22 cellular contexts compared by ENCODE assay signal in genomic region chr4:32094987-32095386, GRCh38.
DNase-seq lines count a peak whose midpoint lies in the region; ATAC-seq, FAIRE-seq and TF ChIP-seq lines count a peak whose summit lies in the region.
"Had no signal": no experiment of that assay in that cellular context is flagged by ENCODE, and none has a peak within 500 bp of the region (broad histone marks: within the 10 kb centered on the region; RNA-seq: fewer than 3 reads in every experiment).

No MANE protein-coding gene starts in this region.

- H3K36me3 Mint-ChIP-seq in mesothelial cell of epicardium, result no peaks in the 10 kb centered on the region
- H3K36me3 Mint-ChIP-seq: CD8-positive, alpha-beta T cell had no signal

- H3K9me1 ChIP-seq in K562 (ENCODE audit: control insufficient read depth, insufficient read depth, low read length), result no peaks in the 10 kb centered on the region

- no peaks in the 10 kb centered on the region for H3K4me1 ChIP-seq in HepG2 (ENCODE audit: insufficient read depth, low read length)
- H3K4me1 ChIP-seq in right lobe of liver, result no peaks in the 10 kb centered on the region
- H3K4me1 ChIP-seq in K562 (replicated peaks in 1 of 2; ENCODE audit: control insufficient read depth in 2 of 2, insufficient read depth in 2 of 2, low read length in 2 of 2), result no peaks in the 10 kb centered on the region
- no peaks in the 10 kb centered on the region for H3K4me1 ChIP-seq in kidney (ENCODE audit: control insufficient read depth in 1 of 2, insufficient read depth in 1 of 2, low read depth in 1 of 2, low read length in 2 of 2)
- H3K4me1 ChIP-seq: BLaER1 treated with 17β-estradiol and CSF1 and Interleukin-3, amounts not matched to agents 10 nM and 100 nM; Caco-2 had no signal

- POLR2A ChIA-PET in HepG2 (lab: Yijun Ruan, JAX), result no interaction called here
- POLR2A ChIA-PET in K562 (lab: Yijun Ruan, JAX), result no interaction called here

- in situ Hi-C loops in HepG2 (cut with HindIII; ENCODE audit: extremely low pct_ligation_motif_present, low pct_unique_long_range_greater_than_20kb), result no loop called here
- in situ Hi-C loops in K562 (cut with MboI), result no loop called here

- H4K20me1 ChIP-seq in HepG2 (ENCODE audit: insufficient read depth, low read length) (no peaks in the 10 kb centered on the region), K562 (replicated peaks; ENCODE audit: control insufficient read depth, insufficient read depth, low read length) (no peaks in the 10 kb centered on the region)
- H4K20me1 ChIP-seq: BLaER1 treated with 17β-estradiol and CSF1 and Interleukin-3, amounts not matched to agents 10 nM and 100 nM had no signal

- 26% methylated on average over 2 of the region's 2 CpGs for WGBS in HepG2 (ENCODE audit: low lambda C conversion rate)
- WGBS in right lobe of liver (ENCODE audit: insufficient coverage, low coverage, low lambda C conversion rate, missing lambda C conversion rate), result 82% methylated on average over 2 of the region's 2 CpGs
- 46% methylated on average over 2 of the region's 2 CpGs for WGBS in K562 (ENCODE audit: insufficient coverage, low coverage, missing lambda C conversion rate)

- BruUV-seq in HepG2 (replicated peaks; lab: Mats Ljungman, UMichigan) (no TSS peak), K562 (replicated peaks; lab: Mats Ljungman, UMichigan) (no TSS peak)

- no peak for DNase-seq in HepG2 (ENCODE audit: low spot score)
- no peak for DNase-seq in right lobe of liver
- no peak for DNase-seq in K562 (ENCODE audit: extremely low read depth in 1 of 4, low spot score in 3 of 4)
- no peak for DNase-seq in kidney
- no peak for DNase-seq in mesothelial cell of epicardium (ENCODE audit: low spot score in 2 of 2, unreplicated experiment in 2 of 2)
- DNase-seq in HCEC 1CT, result no peak
- DNase-seq: AML-193; Caco-2; Calu3; CD4-positive, alpha-beta T cell; CD8-positive, alpha-beta T cell; DMS79 treated with DMSO at 0.1 percent for 48 hours; GF-D8 had no signal

- CTCF ChIA-PET in HepG2 (lab: Yijun Ruan, JAX; ENCODE audit: low intra/inter-chr PET ratio, low total read pairs), result no interaction called here
- CTCF ChIA-PET in K562 (lab: Yijun Ruan, JAX; ENCODE audit: low intra/inter-chr PET ratio), result no interaction called here

- no peaks in the 10 kb centered on the region for H3K27me3 ChIP-seq in HepG2 (ENCODE audit: control insufficient read depth in 1 of 2, insufficient read depth in 2 of 2, low read length in 2 of 2)
- no peaks in the 10 kb centered on the region for H3K27me3 ChIP-seq in right lobe of liver
- no peaks in the 10 kb centered on the region for H3K27me3 ChIP-seq in K562 (ENCODE audit: control insufficient read depth in 2 of 2, insufficient read depth in 2 of 2, low read length in 2 of 2)
- H3K27me3 ChIP-seq: BLaER1 treated with 17β-estradiol and CSF1 and Interleukin-3, amounts not matched to agents 10 nM and 100 nM had no signal

- H3K27ac ChIP-seq in HepG2 (ENCODE audit: extremely low read length, insufficient read depth, low read length), result no peak overlapping the region
- no peak overlapping the region for H3K27ac ChIP-seq in right lobe of liver
- H3K27ac ChIP-seq in K562 (ENCODE audit: extremely low read depth, low read depth, low read length), result no peak overlapping the region
- H3K27ac ChIP-seq in kidney (ENCODE audit: low read depth in 2 of 2, low read length in 2 of 2), result no peak overlapping the region
- H3K27ac ChIP-seq: 22Rv1; BLaER1 treated with 17β-estradiol and CSF1 and Interleukin-3, amounts not matched to agents 10 nM and 100 nM; C4-2B had no signal

- H3K79me2 ChIP-seq in HepG2 (ENCODE audit: insufficient read depth, low read length) (no peaks in the 10 kb centered on the region), K562 (ENCODE audit: control insufficient read depth, insufficient read depth, low read length) (no peaks in the 10 kb centered on the region)

- H3K27me3 Mint-ChIP-seq in mesothelial cell of epicardium (ENCODE audit: low read depth), result no peaks in the 10 kb centered on the region
- H3K27me3 Mint-ChIP-seq: B cell; CD4-positive, alpha-beta T cell had no signal

- H3K36me3 ChIP-seq in HepG2 (replicated peaks in 1 of 2; ENCODE audit: control insufficient read depth in 1 of 2, insufficient read depth in 2 of 2, low read length in 2 of 2) (no peaks in the 10 kb centered on the region), right lobe of liver (no peaks in the 10 kb centered on the region), K562 (ENCODE audit: control insufficient read depth, insufficient read depth, low read length) (no peaks in the 10 kb centered on the region), kidney (ENCODE audit: control insufficient read depth in 1 of 2, insufficient read depth in 2 of 2, low read length in 2 of 2) (no peaks in the 10 kb centered on the region)
- H3K36me3 ChIP-seq: BLaER1 treated with 17β-estradiol and CSF1 and Interleukin-3, amounts not matched to agents 10 nM and 100 nM had no signal

- no peak for TF ChIP-seq RAD21 in HepG2 (CRISPR knock-in tag; IDR thresholded peaks at IDR 0.05)
- no peak for TF ChIP-seq RAD21 in K562 (CRISPR knock-in tag; conservative IDR thresholded peaks at IDR 0.05 in 1 of 2, IDR thresholded peaks at IDR 0.05 in 1 of 2)

- H3K9ac ChIP-seq in HepG2 (ENCODE audit: insufficient read depth, low read depth, low read length) (no peak overlapping the region), K562 (ENCODE audit: insufficient read depth in 1 of 2, low read depth in 2 of 2, low read length in 2 of 2) (no peak overlapping the region), kidney (ENCODE audit: low read length in 2 of 2) (no peak overlapping the region)
- H3K9ac ChIP-seq: BLaER1 treated with 17β-estradiol and CSF1 and Interleukin-3, amounts not matched to agents 10 nM and 100 nM had no signal

- H2AFZ ChIP-seq in HepG2 (ENCODE audit: low read length), result no peak overlapping the region
- no peak overlapping the region for H2AFZ ChIP-seq in K562 (ENCODE audit: low read depth, low read length)

- H3K4me2 ChIP-seq in HepG2 (ENCODE audit: low read depth, low read length), result no peak overlapping the region
- H3K4me2 ChIP-seq in K562 (ENCODE audit: insufficient read depth, low read length), result no peak overlapping the region
- H3K4me2 ChIP-seq: BLaER1 treated with 17β-estradiol and CSF1 and Interleukin-3, amounts not matched to agents 10 nM and 100 nM had no signal

- no peaks in the 10 kb centered on the region for H3K4me1 Mint-ChIP-seq in mesothelial cell of epicardium
- H3K4me1 Mint-ChIP-seq: B cell had no signal

- no peak for TF ChIP-seq CTCF in HepG2 (CRISPR knock-in tag; IDR thresholded peaks at IDR 0.05)
- TF ChIP-seq CTCF in right lobe of liver (IDR thresholded peaks at IDR 0.05), result no peak
- no peak for TF ChIP-seq CTCF in K562 (IDR thresholded peaks at IDR 0.05 in 2 of 3, conservative IDR thresholded peaks at IDR 0.05 in 1 of 3; ENCODE audit: insufficient read depth in 2 of 3, low read depth in 1 of 3, low read length in 3 of 3)
- no peak for TF ChIP-seq CTCF in kidney (IDR thresholded peaks at IDR 0.05; ENCODE audit: borderline replicate concordance, extremely low read depth, insufficient read depth)
- no peak for TF ChIP-seq CTCF in mesothelial cell of epicardium (IDR thresholded peaks at IDR 0.05; ENCODE audit: unreplicated experiment)

- H3K4me3 ChIP-seq in HepG2 (replicated peaks in 1 of 3; ENCODE audit: insufficient read depth in 1 of 3, low read depth in 2 of 3, low read length in 3 of 3) (no peak overlapping the region), right lobe of liver (no peak overlapping the region), K562 (no peak overlapping the region), kidney (ENCODE audit: low read length in 2 of 2) (no peak overlapping the region)
- H3K4me3 ChIP-seq: BLaER1 treated with 17β-estradiol and CSF1 and Interleukin-3, amounts not matched to agents 10 nM and 100 nM had no signal

- TF ChIP-seq EP300 in HepG2 (IDR thresholded peaks at IDR 0.05; ENCODE audit: low read depth in 2 of 2, low read length in 2 of 2) (no peak), HepG2 (CRISPR knock-in tag; IDR thresholded peaks at IDR 0.05; ENCODE audit: borderline replicate concordance) (no peak), K562 (IDR thresholded peaks at IDR 0.05; ENCODE audit: low read length) (no peak)

- FAIRE-seq in HepG2 (lab: Jason Lieb, UNC) (no peak), K562 (lab: Jason Lieb, UNC) (no peak), kidney (lab: Jason Lieb, UNC) (peak; percentile 13)
- FAIRE-seq: D721Med, G401.6, GM12891, GM19239 had no signal

- ATAC-seq in HepG2 (no peak), right lobe of liver (no peak), K562 (no peak), GM19452 (IDR thresholded peaks at IDR 0.05; ENCODE audit: unreplicated experiment) (no peak)
- ATAC-seq: CD8-positive, alpha-beta T cell had no signal

- intact Hi-C loops in HepG2 (cut with micrococcal nuclease; ENCODE audit: unreplicated experiment) (no loop called here), right lobe of liver (cut with DNase I) (no loop called here), K562 (cut with micrococcal nuclease) (no loop called here), kidney (cut with DNase I) (no loop called here)

- H3K9me3 ChIP-seq in HepG2 (ENCODE audit: low read length), result peaks cover 10% of the 10 kb centered on the region
- no peaks in the 10 kb centered on the region for H3K9me3 ChIP-seq in right lobe of liver
- no peaks in the 10 kb centered on the region; the same call in 1 of the 2 replicates for H3K9me3 ChIP-seq in K562 (replicated peaks; ENCODE audit: control insufficient read depth, insufficient read depth, low read depth, low read length)
- H3K9me3 ChIP-seq in kidney (ENCODE audit: control insufficient read depth in 1 of 2, low read length in 2 of 2), result peaks cover 0 to 2% of the 10 kb centered on the region in 2 donors
- H3K9me3 ChIP-seq: Caco-2 had no signal

- TF ChIP-seq POLR2A in HepG2 (IDR thresholded peaks at IDR 0.05; ENCODE audit: insufficient read depth in 1 of 2, low read depth in 2 of 2, low read length in 2 of 2), result no peak
- no peak for TF ChIP-seq POLR2A in right lobe of liver (IDR thresholded peaks at IDR 0.05)
- no peak for TF ChIP-seq POLR2A in K562 (conservative IDR thresholded peaks at IDR 0.05)

- H3K27ac Mint-ChIP-seq in mesothelial cell of epicardium, result no peak overlapping the region
- H3K27ac Mint-ChIP-seq: B cell; CD4-positive, alpha-beta T cell; CD8-positive, alpha-beta T cell had no signal

- peaks cover 9% of the 10 kb centered on the region for H3K9me3 Mint-ChIP-seq in mesothelial cell of epicardium

- no peak overlapping the region for H3K4me3 Mint-ChIP-seq in mesothelial cell of epicardium
- H3K4me3 Mint-ChIP-seq: B cell; CD4-positive, alpha-beta T cell; CD8-positive, alpha-beta T cell had no signal

TF ChIP-seq in HepG2, 621 proteins besides CTCF, POLR2A, EP300 and RAD21 (continues in another document):
- TF ChIP-seq BCL6 (CRISPR knock-in tag; IDR thresholded peaks at IDR 0.05) (no peak), MAFF (IDR thresholded peaks at IDR 0.05; ENCODE audit: low read depth, low read length) (0 out of 2 replicates have a peak, but pooled peaks have one; percentile 17), ZNF343 (CRISPR knock-in tag; IDR thresholded peaks at IDR 0.05) (no peak)

TF ChIP-seq in K562, 482 proteins besides CTCF, POLR2A, EP300 and RAD21 (continues in another document):
- TF ChIP-seq EZH2 (IDR thresholded peaks at IDR 0.05; ENCODE audit: borderline replicate concordance, low read depth, low read length) (no peak), C11orf30 (IDR thresholded peaks at IDR 0.05; ENCODE audit: low read depth) (peak; percentile 66), ZNF316 (IDR thresholded peaks at IDR 0.05) (peak; percentile 75), U2AF1 (optimal IDR thresholded peaks at IDR 0.05; ENCODE audit: low read depth, low read length) (no peak), MEF2D (tag; conservative IDR thresholded peaks at IDR 0.05; ENCODE audit: low read depth) (no peak)

Comparison
In these comparisons a context has a peak if more than half of its experiments do, and no peak if none do; other contexts are left out.
1. Of the 241 proteins assayed by ChIP-seq in both HepG2 and K562: peak only in HepG2: MAFF; only in K562: MAFG; in both: none; in neither: 238; mixed calls (peak in some experiments, not most) for 1.